8 cellular contexts compared by ENCODE assay signal in genomic region chr7:140397784-140398750, GRCh38. TPM values are rescaled to one million over a fixed set of nuclear protein-coding genes. Genes with fewer than 3 reads are reported as not detected.
DNase-seq lines count a peak whose midpoint lies in the region; ATAC-seq and TF ChIP-seq lines count a peak whose summit lies in the region.

SLC37A3 (minus strand) TSS chr7:140398530; CDS start chr7:140382526, 16,004 bp downstream.

- H3K27ac Mint-ChIP-seq in CD4-positive, alpha-beta T cell: peak within 1 kb of the TSS; percentile 64
- H3K27ac Mint-ChIP-seq in endothelial cell (ENCODE audit: unreplicated experiment): peak within 1 kb of the TSS; percentile 85

- peak; percentile 98 for ATAC-seq in CD4-positive, alpha-beta T cell (ENCODE audit: poor library complexity)
- ATAC-seq in GM19438 (IDR thresholded peaks at IDR 0.05; ENCODE audit: low read depth, unreplicated experiment) (peak; percentile 98), HG03571 (IDR thresholded peaks at IDR 0.05; ENCODE audit: unreplicated experiment) (peak; percentile 98)

- POLR2A ChIA-PET in CD4-positive, alpha-beta T cell (lab: Charles Lee): interaction anchor here (0.9 to 1.5 kb wide), 2 partner anchors 21 to 82 kb away, joined by 3 to 12 read pairs; no protein-coding TSS in a partner anchor

- no peaks in the 10 kb centered on the region for H3K27me3 ChIP-seq in CD4-positive, alpha-beta T cell (ENCODE audit: control insufficient read depth, insufficient read depth, low read length)

- H3K9me3 ChIP-seq in CD4-positive, alpha-beta T cell (ENCODE audit: control insufficient read depth, low read length): no peaks in the 10 kb centered on the region

- peak within 1 kb of the TSS; percentile 86 for H3K4me3 Mint-ChIP-seq in CD4-positive, alpha-beta T cell
- peak within 1 kb of the TSS; percentile 100 for H3K4me3 Mint-ChIP-seq in endothelial cell (ENCODE audit: unreplicated experiment)

- peak within 1 kb of the TSS; percentile 53 for H3K27ac ChIP-seq in CD4-positive, alpha-beta T cell (ENCODE audit: low read depth, low read length)

- H3K36me3 Mint-ChIP-seq in CD4-positive, alpha-beta T cell (ENCODE audit: low read depth): peaks cover 5% of the 10 kb centered on the region
- no peaks in the 10 kb centered on the region for H3K36me3 Mint-ChIP-seq in endothelial cell (ENCODE audit: low read depth, unreplicated experiment)

- intact Hi-C loops in CD4-positive, alpha-beta T cell (cut with DNase I, micrococcal nuclease): loop anchor here in 1 of 2 experiments (5.0 to 10.0 kb wide), 6 partner anchors 223 to 1941 kb away; partner anchors contain the start of genes BRAF, HIPK2, KDM7A and MRPS33

- peak; percentile 75 to 88 (median 80) for DNase-seq in CD4-positive, alpha-beta T cell
- DNase-seq in NK-92 (lab: John Stamatoyannopoulos, UW; ENCODE audit: unreplicated experiment) (peak; percentile 21), endothelial cell (ENCODE audit: low spot score) (peak; percentile 87), midbrain (lab: John Stamatoyannopoulos, UW) (peak; percentile 84)
- DNase-seq in activated CD8-positive, alpha-beta memory T cell treated with anti-CD3 and anti-CD28 coated beads, Interleukin-2, amount 50 U/mL, for 48 hours: peak; percentile 95
- DNase-seq in stimulated activated CD8-positive, alpha-beta memory T cell treated with anti-CD3 and anti-CD28 coated beads, Interleukin-2, amount 100 ng/mL, for 1 hour (ENCODE audit: low read depth in 2 of 2): peak; percentile 71 to 74

- CTCF ChIA-PET in CD4-positive, alpha-beta T cell (lab: Charles Lee): no interaction called here

- no peak for TF ChIP-seq CTCF in CD4-positive, alpha-beta T cell (IDR thresholded peaks at IDR 0.05)
- TF ChIP-seq CTCF in endothelial cell (IDR thresholded peaks at IDR 0.05; ENCODE audit: unreplicated experiment): no peak

- H3K27me3 Mint-ChIP-seq in CD4-positive, alpha-beta T cell: no peaks in the 10 kb centered on the region
- H3K27me3 Mint-ChIP-seq in endothelial cell (ENCODE audit: unreplicated experiment): peaks cover 4% of the 10 kb centered on the region

- no peaks in the 10 kb centered on the region for H3K9me3 Mint-ChIP-seq in CD4-positive, alpha-beta T cell
- H3K9me3 Mint-ChIP-seq in endothelial cell (ENCODE audit: unreplicated experiment): no peaks in the 10 kb centered on the region

- peaks cover 33% of the 10 kb centered on the region for H3K4me1 Mint-ChIP-seq in CD4-positive, alpha-beta T cell (ENCODE audit: low read depth)
- H3K4me1 Mint-ChIP-seq in endothelial cell (ENCODE audit: unreplicated experiment): peaks cover 7% of the 10 kb centered on the region

RNA-seq across cellular contexts. Expression of gene SLC37A3, which starts in this region (rescaled TPM):
- 10 to 100 TPM; 23.5 to 25.6 TPM for total RNA-seq in CD4-positive, alpha-beta T cell
- total RNA-seq in endothelial cell (ENCODE audit: unreplicated experiment): 76.7 TPM

Comparison
In these comparisons a context has a peak if more than half of its experiments do, and no peak if none do; other contexts are left out.
1. Peak in every context shown above with its lines: DNase-seq, ATAC-seq and H3K27ac ChIP-seq.
2. DNase-seq: peak in every context shown above with its lines; median percentile 95 in activated CD8-positive, alpha-beta memory T cell treated with anti-CD3 and anti-CD28 coated beads, Interleukin-2, amount 50 U/mL, for 48 hours; 87 in endothelial cell; 84 in midbrain; 80 in CD4-positive, alpha-beta T cell; 72 in stimulated activated CD8-positive, alpha-beta memory T cell treated with anti-CD3 and anti-CD28 coated beads, Interleukin-2, amount 100 ng/mL, for 1 hour; 21 in NK-92.